Comparison of ENCODE assay signal across 1 cellular context in the genomic region with DNA sequence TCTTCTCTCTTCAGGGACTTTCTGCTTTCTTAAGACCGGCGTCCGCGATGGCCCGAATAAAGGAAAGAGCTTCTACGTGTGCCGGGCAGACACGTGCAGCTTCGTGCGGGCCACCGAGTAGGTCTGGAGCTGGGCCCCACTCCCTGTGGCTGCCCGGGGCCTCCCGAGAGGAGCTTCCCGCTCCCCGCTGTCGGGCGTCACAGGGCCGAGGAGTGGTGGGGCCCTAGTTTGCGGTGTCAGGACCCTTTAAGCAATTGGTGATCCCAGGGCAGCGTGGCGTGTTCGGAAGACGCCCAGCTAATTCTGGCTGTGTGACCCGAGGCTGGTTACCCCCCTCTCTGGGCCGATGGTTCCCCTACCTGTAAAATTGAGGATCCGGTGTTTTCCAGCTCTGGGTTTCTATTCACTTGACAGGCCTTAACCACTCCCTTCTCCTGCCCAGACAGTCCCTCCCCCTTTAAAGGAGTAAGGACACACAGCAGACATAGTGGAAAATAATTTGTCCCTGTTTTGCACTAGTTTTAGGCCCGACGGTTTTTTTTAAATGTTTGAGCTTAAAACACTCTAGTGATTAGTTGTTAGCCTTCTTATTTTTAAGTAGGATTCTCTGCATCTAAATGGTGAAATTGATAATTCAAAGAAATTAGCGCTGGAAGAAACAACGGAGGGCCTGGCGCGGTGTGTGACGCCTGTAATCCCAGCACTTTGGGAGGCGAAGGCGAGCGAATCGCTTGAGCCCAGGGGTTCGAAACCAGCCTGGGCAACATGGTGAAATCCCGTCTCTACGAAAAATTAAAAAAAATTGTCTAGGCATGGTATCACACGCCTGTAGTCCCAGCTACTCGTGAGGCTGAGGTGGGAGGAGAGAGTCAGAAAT.
TF ChIP-seq lines count a peak whose summit lies in the region.

No MANE protein-coding gene starts in this region.

TF ChIP-seq in K562, 482 proteins besides CTCF, POLR2A, EP300 and RAD21 (continued from another document and continues in another):
- TF ChIP-seq, protein P1, sequence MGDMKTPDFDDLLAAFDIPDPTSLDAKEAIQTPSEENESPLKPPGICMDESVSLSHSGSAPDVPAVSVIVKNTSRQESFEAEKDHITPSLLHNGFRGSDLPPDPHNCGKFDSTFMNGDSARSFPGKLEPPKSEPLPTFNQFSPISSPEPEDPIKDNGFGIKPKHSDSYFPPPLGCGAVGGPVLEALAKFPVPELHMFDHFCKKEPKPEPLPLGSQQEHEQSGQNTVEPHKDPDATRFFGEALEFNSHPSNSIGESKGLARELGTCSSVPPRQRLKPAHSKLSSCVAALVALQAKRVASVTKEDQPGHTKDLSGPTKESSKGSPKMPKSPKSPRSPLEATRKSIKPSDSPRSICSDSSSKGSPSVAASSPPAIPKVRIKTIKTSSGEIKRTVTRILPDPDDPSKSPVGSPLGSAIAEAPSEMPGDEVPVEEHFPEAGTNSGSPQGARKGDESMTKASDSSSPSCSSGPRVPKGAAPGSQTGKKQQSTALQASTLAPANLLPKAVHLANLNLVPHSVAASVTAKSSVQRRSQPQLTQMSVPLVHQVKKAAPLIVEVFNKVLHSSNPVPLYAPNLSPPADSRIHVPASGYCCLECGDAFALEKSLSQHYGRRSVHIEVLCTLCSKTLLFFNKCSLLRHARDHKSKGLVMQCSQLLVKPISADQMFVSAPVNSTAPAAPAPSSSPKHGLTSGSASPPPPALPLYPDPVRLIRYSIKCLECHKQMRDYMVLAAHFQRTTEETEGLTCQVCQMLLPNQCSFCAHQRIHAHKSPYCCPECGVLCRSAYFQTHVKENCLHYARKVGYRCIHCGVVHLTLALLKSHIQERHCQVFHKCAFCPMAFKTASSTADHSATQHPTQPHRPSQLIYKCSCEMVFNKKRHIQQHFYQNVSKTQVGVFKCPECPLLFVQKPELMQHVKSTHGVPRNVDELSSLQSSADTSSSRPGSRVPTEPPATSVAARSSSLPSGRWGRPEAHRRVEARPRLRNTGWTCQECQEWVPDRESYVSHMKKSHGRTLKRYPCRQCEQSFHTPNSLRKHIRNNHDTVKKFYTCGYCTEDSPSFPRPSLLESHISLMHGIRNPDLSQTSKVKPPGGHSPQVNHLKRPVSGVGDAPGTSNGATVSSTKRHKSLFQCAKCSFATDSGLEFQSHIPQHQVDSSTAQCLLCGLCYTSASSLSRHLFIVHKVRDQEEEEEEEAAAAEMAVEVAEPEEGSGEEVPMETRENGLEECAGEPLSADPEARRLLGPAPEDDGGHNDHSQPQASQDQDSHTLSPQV (IDR thresholded peaks at IDR 0.05): 0 out of 2 replicates have a peak, but pooled peaks have one; percentile 9
- TF ChIP-seq ZBTB1 (CRISPR knock-in tag; IDR thresholded peaks at IDR 0.05; ENCODE audit: borderline replicate concordance, low read depth) (peak; percentile 76; the same call in 1 of the 2 replicates), ZNF407 (IDR thresholded peaks at IDR 0.05; ENCODE audit: low read depth) (no peak), ERF (CRISPR knock-in tag; IDR thresholded peaks at IDR 0.05) (peak; percentile 76; the same call in 1 of the 2 replicates), ZNF707 (CRISPR knock-in tag; conservative IDR thresholded peaks at IDR 0.05) (no peak), SAP30 (IDR thresholded peaks at IDR 0.05; ENCODE audit: borderline replicate concordance, insufficient read depth, low read depth, low read length, poor library complexity, severe bottlenecking) (peak; percentile 90), SMAD4 (CRISPR knock-in tag; conservative IDR thresholded peaks at IDR 0.05) (no peak; the same call in 1 of the 2 replicates), SIRT6 (IDR thresholded peaks at IDR 0.05; ENCODE audit: low read depth, low read length) (no peak), KLF6 (CRISPR knock-in tag; IDR thresholded peaks at IDR 0.05; ENCODE audit: borderline replicate concordance) (no peak), SRSF3 (IDR thresholded peaks at IDR 0.05; ENCODE audit: insufficient read depth, low read length) (no peak), IFI16 (CRISPR knock-in tag; IDR thresholded peaks at IDR 0.05) (no peak), KDM4B (IDR thresholded peaks at IDR 0.05; ENCODE audit: borderline replicate concordance in 2 of 2, low read depth in 1 of 2) (no peak), GATAD2A (IDR thresholded peaks at IDR 0.05) (no peak), AFF1 (IDR thresholded peaks at IDR 0.05; ENCODE audit: low read depth in 1 of 2, partially characterized antibody in 2 of 2) (peak; percentile 13 to 21), RNF2 (IDR thresholded peaks at IDR 0.05) (peak; percentile 15; the same call in 1 of the 2 replicates), CTBP1 (IDR thresholded peaks at IDR 0.05; ENCODE audit: borderline replicate concordance) (no peak; the same call in 1 of the 2 replicates), MYC (IDR thresholded peaks at IDR 0.05; ENCODE audit: low read depth, low read length) (peak; percentile 80), MYC (CRISPR knock-in tag; IDR thresholded peaks at IDR 0.05; ENCODE audit: borderline replicate concordance, low read depth) (peak; percentile 87; the same call in 1 of the 2 replicates), GABPB2 (CRISPR knock-in tag; conservative IDR thresholded peaks at IDR 0.05) (no peak), ZNF165 (CRISPR knock-in tag; IDR thresholded peaks at IDR 0.05; ENCODE audit: borderline replicate concordance) (0 out of 2 replicates have a peak, but pooled peaks have one; percentile 23), ZNF75A (CRISPR knock-in tag; IDR thresholded peaks at IDR 0.05) (no peak), ZNF695 (CRISPR knock-in tag; IDR thresholded peaks at IDR 0.05) (no peak), TAL1 (IDR thresholded peaks at IDR 0.05) (no peak)
- TF ChIP-seq, protein P2, sequence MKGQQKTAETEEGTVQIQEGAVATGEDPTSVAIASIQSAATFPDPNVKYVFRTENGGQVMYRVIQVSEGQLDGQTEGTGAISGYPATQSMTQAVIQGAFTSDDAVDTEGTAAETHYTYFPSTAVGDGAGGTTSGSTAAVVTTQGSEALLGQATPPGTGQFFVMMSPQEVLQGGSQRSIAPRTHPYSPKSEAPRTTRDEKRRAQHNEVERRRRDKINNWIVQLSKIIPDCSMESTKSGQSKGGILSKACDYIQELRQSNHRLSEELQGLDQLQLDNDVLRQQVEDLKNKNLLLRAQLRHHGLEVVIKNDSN (CRISPR knock-in tag; IDR thresholded peaks at IDR 0.05): peak; percentile 57
- TF ChIP-seq, protein P3, sequence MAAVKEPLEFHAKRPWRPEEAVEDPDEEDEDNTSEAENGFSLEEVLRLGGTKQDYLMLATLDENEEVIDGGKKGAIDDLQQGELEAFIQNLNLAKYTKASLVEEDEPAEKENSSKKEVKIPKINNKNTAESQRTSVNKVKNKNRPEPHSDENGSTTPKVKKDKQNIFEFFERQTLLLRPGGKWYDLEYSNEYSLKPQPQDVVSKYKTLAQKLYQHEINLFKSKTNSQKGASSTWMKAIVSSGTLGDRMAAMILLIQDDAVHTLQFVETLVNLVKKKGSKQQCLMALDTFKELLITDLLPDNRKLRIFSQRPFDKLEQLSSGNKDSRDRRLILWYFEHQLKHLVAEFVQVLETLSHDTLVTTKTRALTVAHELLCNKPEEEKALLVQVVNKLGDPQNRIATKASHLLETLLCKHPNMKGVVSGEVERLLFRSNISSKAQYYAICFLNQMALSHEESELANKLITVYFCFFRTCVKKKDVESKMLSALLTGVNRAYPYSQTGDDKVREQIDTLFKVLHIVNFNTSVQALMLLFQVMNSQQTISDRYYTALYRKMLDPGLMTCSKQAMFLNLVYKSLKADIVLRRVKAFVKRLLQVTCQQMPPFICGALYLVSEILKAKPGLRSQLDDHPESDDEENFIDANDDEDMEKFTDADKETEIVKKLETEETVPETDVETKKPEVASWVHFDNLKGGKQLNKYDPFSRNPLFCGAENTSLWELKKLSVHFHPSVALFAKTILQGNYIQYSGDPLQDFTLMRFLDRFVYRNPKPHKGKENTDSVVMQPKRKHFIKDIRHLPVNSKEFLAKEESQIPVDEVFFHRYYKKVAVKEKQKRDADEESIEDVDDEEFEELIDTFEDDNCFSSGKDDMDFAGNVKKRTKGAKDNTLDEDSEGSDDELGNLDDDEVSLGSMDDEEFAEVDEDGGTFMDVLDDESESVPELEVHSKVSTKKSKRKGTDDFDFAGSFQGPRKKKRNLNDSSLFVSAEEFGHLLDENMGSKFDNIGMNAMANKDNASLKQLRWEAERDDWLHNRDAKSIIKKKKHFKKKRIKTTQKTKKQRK (IDR thresholded peaks at IDR 0.05; ENCODE audit: borderline replicate concordance, low read depth, low read length): no peak
- TF ChIP-seq, protein P4, sequence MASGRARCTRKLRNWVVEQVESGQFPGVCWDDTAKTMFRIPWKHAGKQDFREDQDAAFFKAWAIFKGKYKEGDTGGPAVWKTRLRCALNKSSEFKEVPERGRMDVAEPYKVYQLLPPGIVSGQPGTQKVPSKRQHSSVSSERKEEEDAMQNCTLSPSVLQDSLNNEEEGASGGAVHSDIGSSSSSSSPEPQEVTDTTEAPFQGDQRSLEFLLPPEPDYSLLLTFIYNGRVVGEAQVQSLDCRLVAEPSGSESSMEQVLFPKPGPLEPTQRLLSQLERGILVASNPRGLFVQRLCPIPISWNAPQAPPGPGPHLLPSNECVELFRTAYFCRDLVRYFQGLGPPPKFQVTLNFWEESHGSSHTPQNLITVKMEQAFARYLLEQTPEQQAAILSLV (tag; IDR thresholded peaks at IDR 0.05): no peak
